8 cellular contexts compared by ENCODE assay signal in genomic region chr16:67108931-67109406, GRCh38. TPM values are rescaled to one million over a fixed set of nuclear protein-coding genes. Genes with fewer than 3 reads are reported as not detected.
DNase-seq lines count a peak whose midpoint lies in the region; ATAC-seq and TF ChIP-seq lines count a peak whose summit lies in the region.

No MANE protein-coding gene starts in this region.

- H2AFZ ChIP-seq in ACC112 (ENCODE audit: low read length, unreplicated experiment): peak overlapping the region; percentile 79
- peak overlapping the region; percentile 95 for H2AFZ ChIP-seq in KMS-11 (ENCODE audit: low read depth)

- no peaks in the 10 kb centered on the region for H3K9me3 ChIP-seq in naive thymus-derived CD4-positive, alpha-beta T cell (ENCODE audit: control insufficient read depth in 2 of 3, low read length in 3 of 3)

- H3K27ac Mint-ChIP-seq in naive thymus-derived CD4-positive, alpha-beta T cell: peak overlapping the region in 7 of 9 donors; percentile 81 to 95 (median 87)

- peaks cover 0 to 2% (median 0%) of the 10 kb centered on the region in 11 donors for H3K9me3 Mint-ChIP-seq in naive thymus-derived CD4-positive, alpha-beta T cell

- no peak overlapping the region for H3K27ac ChIP-seq in ACC112 (ENCODE audit: low read depth, low read length)
- H3K27ac ChIP-seq in KMS-11: no peak overlapping the region
- peak overlapping the region; percentile 89 for H3K27ac ChIP-seq in cingulate gyrus (ENCODE audit: low read depth, low read length)
- H3K27ac ChIP-seq in naive thymus-derived CD4-positive, alpha-beta T cell (ENCODE audit: low read depth, low read length): peak overlapping the region; percentile 78

- H3K79me2 ChIP-seq in ACC112 (ENCODE audit: control insufficient read depth, insufficient read depth, low read length, unreplicated experiment) (peaks cover 30% of the 10 kb centered on the region), KMS-11 (ENCODE audit: insufficient read depth, low read depth) (peaks cover 35% of the 10 kb centered on the region; the same call in 1 of the 2 replicates)

- intact Hi-C loops in naive thymus-derived CD4-positive, alpha-beta T cell (cut with micrococcal nuclease): loop anchor here (1.0 to 2.0 kb wide), 12 partner anchors 42 to 175 kb away; partner anchors contain the start of genes B3GNT9 (in 1 of the 2), CBFB (in 1 of the 2), CIAO2B (in 1 of the 2) and FBXL8 (in 1 of the 2)

- POLR2A ChIA-PET in naive thymus-derived CD4-positive, alpha-beta T cell (lab: Charles Lee): interaction anchor here (0.8 kb wide), 1 partner anchor 47 kb away, joined by 3 read pairs; no protein-coding TSS in a partner anchor

- H3K27me3 ChIP-seq in ACC112 (ENCODE audit: insufficient read depth, low read length): no peaks in the 10 kb centered on the region
- no peaks in the 10 kb centered on the region for H3K27me3 ChIP-seq in KMS-11 (ENCODE audit: insufficient read depth, low read depth)
- no peaks in the 10 kb centered on the region for H3K27me3 ChIP-seq in naive thymus-derived CD4-positive, alpha-beta T cell (ENCODE audit: control insufficient read depth in 2 of 2, insufficient read depth in 2 of 2, low read length in 2 of 2)

- H3K36me3 ChIP-seq in ACC112 (ENCODE audit: insufficient read depth, low read length): no peaks in the 10 kb centered on the region
- H3K36me3 ChIP-seq in KMS-11 (ENCODE audit: insufficient read depth): no peaks in the 10 kb centered on the region
- H3K36me3 ChIP-seq in naive thymus-derived CD4-positive, alpha-beta T cell (ENCODE audit: control insufficient read depth in 2 of 3, insufficient read depth in 3 of 3, low read length in 3 of 3): peaks cover 0 to 4% (median 0%) of the 10 kb centered on the region in 3 experiments

- H3K4me1 ChIP-seq in ACC112 (ENCODE audit: control insufficient read depth, insufficient read depth, low read length, unreplicated experiment) (peaks cover 15% of the 10 kb centered on the region), KMS-11 (ENCODE audit: low read depth, poor library complexity, severe bottlenecking) (peaks cover 14% of the 10 kb centered on the region)
- peaks cover 9 to 11% of the 10 kb centered on the region in 2 donors for H3K4me1 ChIP-seq in naive thymus-derived CD4-positive, alpha-beta T cell (ENCODE audit: control insufficient read depth in 2 of 2, insufficient read depth in 2 of 2, low read length in 2 of 2)

- ATAC-seq in naive thymus-derived CD4-positive, alpha-beta T cell: no peak
- ATAC-seq in GM21360 (IDR thresholded peaks at IDR 0.05; ENCODE audit: unreplicated experiment) (no peak), HG03520 (IDR thresholded peaks at IDR 0.05; ENCODE audit: unreplicated experiment) (no peak)

- H3K4me2 ChIP-seq in KMS-11: peak overlapping the region; percentile 96

- DNase-seq in naive thymus-derived CD4-positive, alpha-beta T cell: peak in 1 of 9 donors; percentile 7
- no peak for DNase-seq in stimulated activated CD4-positive, alpha-beta T cell treated with anti-CD3 and anti-CD28 coated beads, Interleukin-4, amount 100 ng/mL, for 24 hours
- DNase-seq in MV-4-11 (lab: John Stamatoyannopoulos, UW): no peak

- H4K20me1 ChIP-seq in KMS-11 (ENCODE audit: insufficient read depth): no peaks in the 10 kb centered on the region; the same call in 1 of the 2 replicates

- peak overlapping the region; percentile 99 for H3K4me3 ChIP-seq in ACC112 (ENCODE audit: low read depth, low read length)
- no peak overlapping the region for H3K4me3 ChIP-seq in KMS-11 (IDR thresholded peaks at IDR 0.05; ENCODE audit: insufficient read depth, low read depth, low read length)
- H3K4me3 ChIP-seq in naive thymus-derived CD4-positive, alpha-beta T cell (ENCODE audit: low read length): peak overlapping the region; percentile 91

- H3K27me3 Mint-ChIP-seq in naive thymus-derived CD4-positive, alpha-beta T cell: no peaks in the 10 kb centered on the region

- CTCF ChIA-PET in naive thymus-derived CD4-positive, alpha-beta T cell (lab: Charles Lee): interaction anchor here (1.1 kb wide), 1 partner anchor 130 kb away, joined by 3 read pairs; no protein-coding TSS in a partner anchor

- peaks cover 0 to 4% (median 0%) of the 10 kb centered on the region in 5 donors for H3K36me3 Mint-ChIP-seq in naive thymus-derived CD4-positive, alpha-beta T cell

- H3K4me1 Mint-ChIP-seq in naive thymus-derived CD4-positive, alpha-beta T cell: peaks cover 15 to 43% (median 30%) of the 10 kb centered on the region in 7 donors

- H3K4me3 Mint-ChIP-seq in naive thymus-derived CD4-positive, alpha-beta T cell: peak overlapping the region; percentile 91 to 96 (median 94)

- TF ChIP-seq CTCF in KMS-11 (conservative IDR thresholded peaks at IDR 0.05; ENCODE audit: low read depth, low read length): no peak

- no peak overlapping the region; the same call in 1 of the 2 replicates for H3K9ac ChIP-seq in KMS-11

RNA-seq across cellular contexts. Expression of gene PHAF1, which starts 0.8 kb away (rescaled TPM):
- 10 to 100 TPM; 17.8 to 29.6 (median 21.2) TPM for total RNA-seq in naive thymus-derived CD4-positive, alpha-beta T cell
- polyA plus RNA-seq in naive thymus-derived CD4-positive, alpha-beta T cell: 10 to 100 TPM in 1 of 2 donors, 1 to 10 TPM in 1; 8.9 to 21.4 TPM

RNA-seq across cellular contexts. Expression of gene B3GNT9, which starts 41.8 kb away (rescaled TPM):
- total RNA-seq in naive thymus-derived CD4-positive, alpha-beta T cell: 10 to 100 TPM in 1 of 5 experiments, 1 to 10 TPM in 4; 1.9 to 13.2 (median 2.7) TPM
- 1 to 10 TPM in 1 of 2 donors, under 1 TPM in 1; 0.78 to 2.4 TPM for polyA plus RNA-seq in naive thymus-derived CD4-positive, alpha-beta T cell

RNA-seq across cellular contexts. Expression of gene TRADD, which starts 50.7 kb away (rescaled TPM):
- 10 to 100 TPM; 47.0 to 92.8 (median 52.8) TPM for total RNA-seq in naive thymus-derived CD4-positive, alpha-beta T cell
- polyA plus RNA-seq in naive thymus-derived CD4-positive, alpha-beta T cell: 10 to 100 TPM; 69.8 to 71.1 TPM

RNA-seq across cellular contexts. Expression of gene FBXL8, which starts 50.8 kb away (rescaled TPM):
- 10 to 100 TPM in 2 of 5 experiments, 1 to 10 TPM in 3; 8.7 to 84.7 (median 9.7) TPM for total RNA-seq in naive thymus-derived CD4-positive, alpha-beta T cell
- polyA plus RNA-seq in naive thymus-derived CD4-positive, alpha-beta T cell: 1 to 10 TPM; 5.2 to 7.8 TPM

RNA-seq across cellular contexts. Expression of gene HSF4, which starts 55.6 kb away (rescaled TPM):
- 100 to 1,000 TPM in 1 of 5 experiments, 10 to 100 TPM in 2, 1 to 10 TPM in 2; 9.9 to 150 (median 15.5) TPM for total RNA-seq in naive thymus-derived CD4-positive, alpha-beta T cell
- not detected for polyA plus RNA-seq in naive thymus-derived CD4-positive, alpha-beta T cell

Comparison
In these comparisons a context has a peak if more than half of its experiments do, and no peak if none do; other contexts are left out.
1. H3K27ac ChIP-seq: peak in cingulate gyrus (single experiment) and naive thymus-derived CD4-positive, alpha-beta T cell (single experiment); none in ACC112 (single experiment) and KMS-11 (single experiment).